ENCODE assay signal across 10 cellular contexts in the genomic region with DNA sequence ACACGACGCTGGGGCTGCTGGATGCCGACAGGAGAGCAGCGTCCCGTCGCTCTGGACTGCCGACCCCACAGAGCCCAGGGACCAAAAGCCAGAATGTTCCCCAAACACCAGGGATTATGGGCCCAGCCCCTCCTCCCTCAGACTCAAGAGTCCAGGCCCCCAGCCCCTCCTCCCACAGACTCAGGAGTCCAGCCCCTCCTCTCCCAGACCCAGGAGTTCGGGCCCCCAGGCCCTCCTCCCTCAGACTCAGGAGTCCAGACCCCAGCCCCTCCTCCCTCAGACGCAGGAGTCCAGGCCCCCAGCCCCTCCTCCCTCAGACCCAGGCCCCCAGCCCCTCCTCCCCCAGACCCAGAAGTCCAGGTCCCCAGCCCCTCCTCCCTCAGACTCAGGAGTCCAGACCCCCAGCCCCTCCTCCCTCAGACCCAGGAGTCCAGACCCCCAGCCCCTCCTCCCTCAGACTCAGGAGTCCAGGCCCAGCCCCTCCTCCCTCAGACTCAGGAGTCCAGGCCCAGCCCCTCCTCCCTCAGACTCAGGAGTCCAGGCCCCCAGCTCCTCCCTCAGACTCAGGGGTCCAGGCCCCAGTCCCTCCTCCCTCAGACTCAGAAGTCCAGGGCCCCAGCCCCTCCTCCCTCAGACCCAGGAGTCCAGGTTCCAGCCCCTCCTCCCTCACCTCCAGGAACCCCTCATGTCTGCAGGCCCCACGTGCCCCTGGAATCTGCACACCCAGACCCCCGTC. TPM values are rescaled to one million over a fixed set of nuclear protein-coding genes. Genes with fewer than 3 reads are reported as not detected.
"Had no signal": no experiment of that assay in that cellular context is flagged by ENCODE, and none has a peak within 500 bp of the region (broad histone marks: within the 10 kb centered on the region; RNA-seq: fewer than 3 reads in every experiment).

No MANE protein-coding gene starts in this region.

RNA-seq across cellular contexts. Expression of gene PTPRH, which starts 15.5 kb away (rescaled TPM):
- total RNA-seq: activated CD4-positive, alpha-beta memory T cell treated with anti-CD3 and anti-CD28 coated beads for 36 hours; activated CD8-positive, alpha-beta memory T cell treated with anti-CD3 and anti-CD28 coated beads for 36 hours; mononuclear cell had no signal

RNA-seq across cellular contexts. Expression of gene SYT5, which starts 44.8 kb away (rescaled TPM):
- total RNA-seq: activated CD8-positive, alpha-beta memory T cell treated with anti-CD3 and anti-CD28 coated beads for 36 hours; gastrocnemius medialis; left lung; renal cortical epithelial cell; skeletal muscle tissue; thyroid gland; vagina had no signal
- polyA plus RNA-seq: ovary had no signal
